8 cellular contexts compared by ENCODE assay signal in genomic region chr2:38508311-38509039, GRCh38.
DNase-seq lines count a peak whose midpoint lies in the region; ATAC-seq and TF ChIP-seq lines count a peak whose summit lies in the region.

No MANE protein-coding gene starts in this region.

- no peak overlapping the region for H3K4me2 ChIP-seq in OCI-LY1 (ENCODE audit: low read length)

- 43% methylated on average over 8 of the region's 10 CpGs for WGBS in esophagus muscularis mucosa

- no peaks in the 10 kb centered on the region for H3F3A ChIP-seq in OCI-LY1 (ENCODE audit: insufficient read depth, low read length)

- no peak overlapping the region for H3K27ac ChIP-seq in OCI-LY1 (ENCODE audit: low read depth, low read length, poor library complexity, severe bottlenecking)
- H3K27ac ChIP-seq in esophagus muscularis mucosa (replicated peaks in 1 of 4), result peak overlapping the region; percentile 82 to 90 (median 84)

- DNase-seq in NCI-H2029 (lab: John Stamatoyannopoulos, UW) (peak; percentile 3), NCI-H2029 treated with DMSO at 0.1 percent for 48 hours (lab: John Stamatoyannopoulos, UW) (no peak), HS-27A (ENCODE audit: low read depth) (peak; percentile 45), esophagus muscularis mucosa (ENCODE audit: extremely low spot score) (peak; percentile 98), natural killer cell (peak; percentile 55)
- peak; percentile 78 for DNase-seq in activated CD8-positive, alpha-beta memory T cell treated with anti-CD3 and anti-CD28 coated beads, Interleukin-2, amount 50 U/mL, for 4 hours
- peak; percentile 69 for DNase-seq in stimulated activated naive B cell treated with anti-CD40 and anti-IgM and Interleukin-4, amounts not matched to agents 10 μg/mL and 1 μg/mL and 100 μg/mL, for 72 hours

- H3K9me3 ChIP-seq in OCI-LY1 (ENCODE audit: low read length), result no peaks in the 10 kb centered on the region
- no peaks in the 10 kb centered on the region for H3K9me3 ChIP-seq in esophagus muscularis mucosa

- TF ChIP-seq CTCF in OCI-LY1 (IDR thresholded peaks at IDR 0.05; ENCODE audit: low read length), result peak; percentile 90
- peak in 2 of 3 experiments; percentile 27 to 31 for TF ChIP-seq CTCF in esophagus muscularis mucosa (IDR thresholded peaks at IDR 0.05)
- TF ChIP-seq CTCF in natural killer cell (IDR thresholded peaks at IDR 0.05), result peak; percentile 67

- H3K27ac Mint-ChIP-seq in natural killer cell, result no peak overlapping the region
- H3K27ac Mint-ChIP-seq in stimulated activated naive B cell treated with anti-CD40 and anti-IgM and Interleukin-4, amounts not matched to agents 10 μg/mL and 1 μg/mL and 100 μg/mL, for 72 hours, result peak overlapping the region; percentile 60

- no peaks in the 10 kb centered on the region for H4K20me1 ChIP-seq in OCI-LY1 (ENCODE audit: insufficient read depth, low read length)

- ATAC-seq in natural killer cell, result peak; percentile 70 to 85 (median 78)
- peak; percentile 93 for ATAC-seq in stimulated activated naive B cell treated with anti-CD40 and anti-IgM and Interleukin-4, amounts not matched to agents 10 μg/mL and 1 μg/mL and 100 μg/mL, for 72 hours (replicated peaks)

- no peaks in the 10 kb centered on the region for H3K4me1 ChIP-seq in OCI-LY1 (ENCODE audit: insufficient read depth, low read length, severe bottlenecking)
- peaks cover 14 to 68% (median 59%) of the 10 kb centered on the region in 4 donors for H3K4me1 ChIP-seq in esophagus muscularis mucosa

- no peaks in the 10 kb centered on the region; the same call in 1 of the 2 replicates for H3K27me3 ChIP-seq in OCI-LY1 (ENCODE audit: insufficient read depth, low read length)
- no peaks in the 10 kb centered on the region for H3K27me3 ChIP-seq in esophagus muscularis mucosa

- H3K4me1 Mint-ChIP-seq in natural killer cell, result no peaks in the 10 kb centered on the region
- peaks cover 4 to 14% of the 10 kb centered on the region in 2 donors for H3K4me1 Mint-ChIP-seq in stimulated activated naive B cell treated with anti-CD40 and anti-IgM and Interleukin-4, amounts not matched to agents 10 μg/mL and 1 μg/mL and 100 μg/mL, for 72 hours

- no peaks in the 10 kb centered on the region for H3K9me2 ChIP-seq in OCI-LY1 (ENCODE audit: low read depth, low read length)

- no peak for TF ChIP-seq POLR2A in esophagus muscularis mucosa (IDR thresholded peaks at IDR 0.05; ENCODE audit: low read depth)

- no peaks in the 10 kb centered on the region for H3K36me3 Mint-ChIP-seq in natural killer cell
- H3K36me3 Mint-ChIP-seq in stimulated activated naive B cell treated with anti-CD40 and anti-IgM and Interleukin-4, amounts not matched to agents 10 μg/mL and 1 μg/mL and 100 μg/mL, for 72 hours, result peaks cover 8 to 9% of the 10 kb centered on the region in 2 donors

- H3K9me3 Mint-ChIP-seq in natural killer cell, result no peaks in the 10 kb centered on the region
- peaks cover 5 to 6% of the 10 kb centered on the region in 2 donors for H3K9me3 Mint-ChIP-seq in stimulated activated naive B cell treated with anti-CD40 and anti-IgM and Interleukin-4, amounts not matched to agents 10 μg/mL and 1 μg/mL and 100 μg/mL, for 72 hours

- no peak overlapping the region for H3K4me3 ChIP-seq in OCI-LY1 (ENCODE audit: low read depth, low read length, poor library complexity, severe bottlenecking)
- H3K4me3 ChIP-seq in esophagus muscularis mucosa, result no peak overlapping the region

- no peak overlapping the region for H3K9ac ChIP-seq in OCI-LY1 (ENCODE audit: low read length)

- H3K27me3 Mint-ChIP-seq in natural killer cell (ENCODE audit: low read depth in 2 of 2), result peaks cover 0 to 1% of the 10 kb centered on the region in 2 donors
- peaks cover 2 to 6% of the 10 kb centered on the region in 2 donors for H3K27me3 Mint-ChIP-seq in stimulated activated naive B cell treated with anti-CD40 and anti-IgM and Interleukin-4, amounts not matched to agents 10 μg/mL and 1 μg/mL and 100 μg/mL, for 72 hours

- H2AFZ ChIP-seq in OCI-LY1 (ENCODE audit: low read length), result no peak overlapping the region

- no peak for TF ChIP-seq EP300 in esophagus muscularis mucosa (IDR thresholded peaks at IDR 0.05)

- H3K4me3 Mint-ChIP-seq in natural killer cell, result no peak overlapping the region
- H3K4me3 Mint-ChIP-seq in stimulated activated naive B cell treated with anti-CD40 and anti-IgM and Interleukin-4, amounts not matched to agents 10 μg/mL and 1 μg/mL and 100 μg/mL, for 72 hours, result no peak overlapping the region

- intact Hi-C loops in esophagus muscularis mucosa (cut with DNase I) (no loop called here), natural killer cell (cut with micrococcal nuclease) (loop anchor here (1.0 to 5.0 kb wide), 2 partner anchors 193 to 526 kb away; no protein-coding TSS in a partner anchor)

- H3K36me3 ChIP-seq in OCI-LY1 (ENCODE audit: insufficient read depth, low read length), result no peaks in the 10 kb centered on the region
- no peaks in the 10 kb centered on the region for H3K36me3 ChIP-seq in esophagus muscularis mucosa

- H3K79me2 ChIP-seq in OCI-LY1 (ENCODE audit: insufficient read depth, low read length), result no peaks in the 10 kb centered on the region

Comparison
In these comparisons a context has a peak if more than half of its experiments do, and no peak if none do; other contexts are left out.
1. CTCF ChIP-seq: peak in every context shown above with its lines; median percentile 90 in OCI-LY1; 67 in natural killer cell; 29 in esophagus muscularis mucosa.